ENCODE assay signal across 32 cellular contexts in genomic region chr1:224959656-224960055, GRCh38. TPM values are rescaled to one million over a fixed set of nuclear protein-coding genes. Genes with fewer than 3 reads are reported as not detected.
"Had no signal": no experiment of that assay in that cellular context is flagged by ENCODE, and none has a peak within 500 bp of the region (broad histone marks: within the 10 kb centered on the region; RNA-seq: fewer than 3 reads in every experiment).

No MANE protein-coding gene starts in this region.

- H3K9me3 Mint-ChIP-seq: activated B cell treated with CpG ODN at 0.5 μM for 24 hours; activated CD4-positive, alpha-beta memory T cell treated with anti-CD3 and anti-CD28 coated beads for 36 hours; activated naive CD4-positive, alpha-beta T cell treated with anti-CD3 and anti-CD28 coated beads for 36 hours; activated naive CD4-positive, alpha-beta T cell treated with anti-CD3 and anti-CD28 coated beads, Interleukin-2, amount 50 U/mL, for 24 hours; activated naive CD8-positive, alpha-beta T cell treated with anti-CD3 and anti-CD28 coated beads for 36 hours; activated naive CD8-positive, alpha-beta T cell treated with anti-CD3 and anti-CD28 coated beads, Interleukin-2, amount 50 U/mL, for 24 hours; activated T-helper 1 cell treated with anti-CD3 and anti-CD28 coated beads, Interleukin-12 subunit alpha, Interleukin-12 subunit beta, Interleukin-2, Interleukin-4 antibody, amounts not matched to agents 30 ng/mL and 10 ng/mL and 1 ng/mL, durations not matched to agents 14 hours and 24 hours and 36 hours; activated T-helper 2 cell treated with anti-CD3 and anti-CD28 coated beads, Interferon-gamma antibody, Interleukin-2, Interleukin-4, amounts not matched to agents 10 μg/mL and 5 μg/mL and 100 μg/mL, durations not matched to agents 14 hours and 24 hours and 36 hours; effector memory CD8-positive, alpha-beta T cell had no signal

- H3K27ac ChIP-seq: adrenal gland, body of pancreas, esophagus muscularis mucosa, foreskin keratinocyte, gastrocnemius medialis, heart left ventricle, VCaP had no signal

- H3K36me3 Mint-ChIP-seq: activated CD4-positive, alpha-beta memory T cell treated with anti-CD3 and anti-CD28 coated beads for 36 hours; activated CD8-positive, alpha-beta memory T cell treated with anti-CD3 and anti-CD28 coated beads, Interleukin-2, amount 10 ng/mL, durations not matched to agents 7 days and 5 days; activated naive CD4-positive, alpha-beta T cell treated with anti-CD3 and anti-CD28 coated beads, Interleukin-2, amount 50 U/mL, for 24 hours; activated naive CD8-positive, alpha-beta T cell treated with anti-CD3 and anti-CD28 coated beads for 36 hours had no signal

- DNase-seq: activated B cell treated with CpG ODN at 0.5 μM for 24 hours; activated CD4-positive, alpha-beta memory T cell treated with anti-CD3 and anti-CD28 coated beads for 36 hours; activated CD4-positive, alpha-beta T cell treated with anti-CD3 and anti-CD28 coated beads for 48 hours; activated CD8-positive, alpha-beta memory T cell treated with anti-CD3 and anti-CD28 coated beads, Interleukin-2, amount 10 ng/mL, durations not matched to agents 7 days and 5 days; activated CD8-positive, alpha-beta memory T cell treated with anti-CD3 and anti-CD28 coated beads, Interleukin-2, amount 50 U/mL, for 4 hours; activated CD8-positive, alpha-beta T cell treated with anti-CD3 and anti-CD28 coated beads, Interleukin-2, amount 10 ng/mL, durations not matched to agents 7 days and 5 days; activated effector memory CD4-positive, alpha-beta T cell treated with anti-CD3 and anti-CD28 coated beads, Interleukin-2, amount 50 U/mL, for 16 hours; activated naive CD4-positive, alpha-beta T cell treated with anti-CD3 and anti-CD28 coated beads for 36 hours; activated naive CD8-positive, alpha-beta T cell treated with anti-CD3 and anti-CD28 coated beads for 36 hours; activated naive CD8-positive, alpha-beta T cell treated with anti-CD3 and anti-CD28 coated beads, Interleukin-2, amount 50 U/mL, for 24 hours; activated T-cell treated with anti-CD3 and anti-CD28 coated beads, Interleukin-2, amount 50 U/mL, for 1 hour; activated T-cell treated with anti-CD3 and anti-CD28 coated beads, Interleukin-2, amount 50 U/mL, for 48 hours; adrenal gland; amygdala; aorta; body of pancreas; caudate nucleus; cortex of kidney; dermis blood vessel endothelial cell; effector CD4-positive, alpha-beta T cell; effector memory CD8-positive, alpha-beta T cell; foreskin keratinocyte; gastrocnemius medialis; glutamatergic neuron; heart left ventricle; T-helper 2 cell had no signal

- H3K4me3 ChIP-seq: adrenal gland, body of pancreas, esophagus muscularis mucosa, gastrocnemius medialis, heart left ventricle had no signal

- H3K27me3 ChIP-seq: adrenal gland, body of pancreas, esophagus muscularis mucosa, foreskin keratinocyte, gastrocnemius medialis, heart left ventricle had no signal

- H3K4me1 ChIP-seq: adrenal gland, body of pancreas, esophagus muscularis mucosa, foreskin keratinocyte, gastrocnemius medialis, heart left ventricle had no signal

- H3K27me3 Mint-ChIP-seq: activated B cell treated with CpG ODN at 0.5 μM for 24 hours had no signal

- FAIRE-seq: colon had no signal

- H3K4me3 Mint-ChIP-seq: activated B cell treated with CpG ODN at 0.5 μM for 24 hours; activated CD4-positive, alpha-beta memory T cell treated with anti-CD3 and anti-CD28 coated beads for 36 hours; activated CD8-positive, alpha-beta memory T cell treated with anti-CD3 and anti-CD28 coated beads, Interleukin-2, amount 10 ng/mL, durations not matched to agents 7 days and 5 days; activated CD8-positive, alpha-beta T cell treated with anti-CD3 and anti-CD28 coated beads, Interleukin-2, amount 10 ng/mL, durations not matched to agents 7 days and 5 days; activated naive CD4-positive, alpha-beta T cell treated with anti-CD3 and anti-CD28 coated beads for 36 hours; activated naive CD4-positive, alpha-beta T cell treated with anti-CD3 and anti-CD28 coated beads, Interleukin-2, amount 50 U/mL, for 24 hours; activated naive CD8-positive, alpha-beta T cell treated with anti-CD3 and anti-CD28 coated beads for 36 hours; activated naive CD8-positive, alpha-beta T cell treated with anti-CD3 and anti-CD28 coated beads, Interleukin-2, amount 50 U/mL, for 24 hours; activated T-helper 1 cell treated with anti-CD3 and anti-CD28 coated beads, Interleukin-12 subunit alpha, Interleukin-12 subunit beta, Interleukin-2, Interleukin-4 antibody, amounts not matched to agents 30 ng/mL and 10 ng/mL and 1 ng/mL, durations not matched to agents 14 hours and 24 hours and 36 hours; effector memory CD8-positive, alpha-beta T cell had no signal

- H3K9me3 ChIP-seq: adrenal gland, body of pancreas, esophagus muscularis mucosa, gastrocnemius medialis had no signal

- H3K4me1 Mint-ChIP-seq: activated B cell treated with CpG ODN at 0.5 μM for 24 hours; activated CD8-positive, alpha-beta memory T cell treated with anti-CD3 and anti-CD28 coated beads, Interleukin-2, amount 10 ng/mL, durations not matched to agents 7 days and 5 days; activated naive CD4-positive, alpha-beta T cell treated with anti-CD3 and anti-CD28 coated beads, Interleukin-2, amount 50 U/mL, for 24 hours; activated naive CD8-positive, alpha-beta T cell treated with anti-CD3 and anti-CD28 coated beads for 36 hours; activated naive CD8-positive, alpha-beta T cell treated with anti-CD3 and anti-CD28 coated beads, Interleukin-2, amount 50 U/mL, for 24 hours had no signal

- H3K36me3 ChIP-seq: adrenal gland, esophagus muscularis mucosa, gastrocnemius medialis, heart left ventricle had no signal

- H3K27ac Mint-ChIP-seq: activated B cell treated with CpG ODN at 0.5 μM for 24 hours; activated CD4-positive, alpha-beta memory T cell treated with anti-CD3 and anti-CD28 coated beads for 36 hours; activated CD8-positive, alpha-beta memory T cell treated with anti-CD3 and anti-CD28 coated beads, Interleukin-2, amount 10 ng/mL, durations not matched to agents 7 days and 5 days; activated CD8-positive, alpha-beta T cell treated with anti-CD3 and anti-CD28 coated beads, Interleukin-2, amount 10 ng/mL, durations not matched to agents 7 days and 5 days; activated naive CD4-positive, alpha-beta T cell treated with anti-CD3 and anti-CD28 coated beads for 36 hours; activated naive CD4-positive, alpha-beta T cell treated with anti-CD3 and anti-CD28 coated beads, Interleukin-2, amount 50 U/mL, for 24 hours; activated naive CD8-positive, alpha-beta T cell treated with anti-CD3 and anti-CD28 coated beads for 36 hours; activated naive CD8-positive, alpha-beta T cell treated with anti-CD3 and anti-CD28 coated beads, Interleukin-2, amount 50 U/mL, for 24 hours; activated T-helper 1 cell treated with anti-CD3 and anti-CD28 coated beads, Interleukin-12 subunit alpha, Interleukin-12 subunit beta, Interleukin-2, Interleukin-4 antibody, amounts not matched to agents 30 ng/mL and 10 ng/mL and 1 ng/mL, durations not matched to agents 14 hours and 24 hours and 36 hours; activated T-helper 2 cell treated with anti-CD3 and anti-CD28 coated beads, Interferon-gamma antibody, Interleukin-2, Interleukin-4, amounts not matched to agents 10 μg/mL and 5 μg/mL and 100 μg/mL, durations not matched to agents 14 hours and 24 hours and 36 hours; effector memory CD8-positive, alpha-beta T cell had no signal

RNA-seq across cellular contexts. Expression of gene DNAH14, which starts 30.2 kb away (rescaled TPM):
- total RNA-seq: activated B cell treated with CpG ODN at 0.5 μM for 24 hours; activated CD8-positive, alpha-beta T cell treated with anti-CD3 and anti-CD28 coated beads, Interleukin-2, amount 10 ng/mL, durations not matched to agents 7 days and 5 days had no signal
